ENCODE assay signal across 1 cellular context in genomic region chr1:116382321-116382720, GRCh38.
TF ChIP-seq lines count a peak whose summit lies in the region.

No MANE protein-coding gene starts in this region.

TF ChIP-seq in IMR-90, 13 proteins besides CTCF, POLR2A, EP300 and RAD21 (continued from another document):
- TF ChIP-seq, protein P1, sequence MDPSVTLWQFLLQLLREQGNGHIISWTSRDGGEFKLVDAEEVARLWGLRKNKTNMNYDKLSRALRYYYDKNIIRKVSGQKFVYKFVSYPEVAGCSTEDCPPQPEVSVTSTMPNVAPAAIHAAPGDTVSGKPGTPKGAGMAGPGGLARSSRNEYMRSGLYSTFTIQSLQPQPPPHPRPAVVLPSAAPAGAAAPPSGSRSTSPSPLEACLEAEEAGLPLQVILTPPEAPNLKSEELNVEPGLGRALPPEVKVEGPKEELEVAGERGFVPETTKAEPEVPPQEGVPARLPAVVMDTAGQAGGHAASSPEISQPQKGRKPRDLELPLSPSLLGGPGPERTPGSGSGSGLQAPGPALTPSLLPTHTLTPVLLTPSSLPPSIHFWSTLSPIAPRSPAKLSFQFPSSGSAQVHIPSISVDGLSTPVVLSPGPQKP (IDR thresholded peaks at IDR 0.05; ENCODE audit: borderline replicate concordance, low read depth, low read length) = no peak
- TF ChIP-seq CHD1 (IDR thresholded peaks at IDR 0.05; ENCODE audit: low read depth, low read length) = no peak
